1 cellular context compared by ENCODE assay signal in genomic region chr7:131076711-131077170, GRCh38.
TF ChIP-seq lines count a peak whose summit lies in the region.

No MANE protein-coding gene starts in this region.

TF ChIP-seq in HepG2, 621 proteins besides CTCF, POLR2A, EP300 and RAD21 (continued from another document and continues in another):
- TF ChIP-seq FOXK1 (CRISPR knock-in tag; IDR thresholded peaks at IDR 0.05; ENCODE audit: borderline replicate concordance, low read depth), result peak; percentile 62; the same call in 1 of the 2 replicates
- peak; percentile 30 for TF ChIP-seq STAG1 (CRISPR knock-in tag; IDR thresholded peaks at IDR 0.05)
- no peak for TF ChIP-seq TBX3 (IDR thresholded peaks at IDR 0.05; ENCODE audit: borderline replicate concordance)
- 0 out of 2 replicates have a peak, but pooled peaks have one; percentile 74 for TF ChIP-seq ZBTB43 (CRISPR knock-in tag; conservative IDR thresholded peaks at IDR 0.05)
- peak; percentile 43; the same call in 1 of the 2 replicates for TF ChIP-seq RFXAP (CRISPR knock-in tag; IDR thresholded peaks at IDR 0.05; ENCODE audit: borderline replicate concordance)
- TF ChIP-seq ZNF737 (CRISPR knock-in tag; IDR thresholded peaks at IDR 0.05; ENCODE audit: borderline replicate concordance), result no peak
- peak; percentile 78 for TF ChIP-seq FOSL2 (CRISPR knock-in tag; IDR thresholded peaks at IDR 0.05)
- TF ChIP-seq ZNF142 (CRISPR knock-in tag; IDR thresholded peaks at IDR 0.05), result 0 out of 2 replicates have a peak, but pooled peaks have one; percentile 58
- 0 out of 2 replicates have a peak, but pooled peaks have one; percentile 47 for TF ChIP-seq SNAPC2 (CRISPR knock-in tag; IDR thresholded peaks at IDR 0.05)
- TF ChIP-seq BORCS8-MEF2B (CRISPR knock-in tag; IDR thresholded peaks at IDR 0.05), result no peak
- 0 out of 2 replicates have a peak, but pooled peaks have one; percentile 37 for TF ChIP-seq SMAD3 (CRISPR knock-in tag; IDR thresholded peaks at IDR 0.05)
- TF ChIP-seq, protein P1, sequence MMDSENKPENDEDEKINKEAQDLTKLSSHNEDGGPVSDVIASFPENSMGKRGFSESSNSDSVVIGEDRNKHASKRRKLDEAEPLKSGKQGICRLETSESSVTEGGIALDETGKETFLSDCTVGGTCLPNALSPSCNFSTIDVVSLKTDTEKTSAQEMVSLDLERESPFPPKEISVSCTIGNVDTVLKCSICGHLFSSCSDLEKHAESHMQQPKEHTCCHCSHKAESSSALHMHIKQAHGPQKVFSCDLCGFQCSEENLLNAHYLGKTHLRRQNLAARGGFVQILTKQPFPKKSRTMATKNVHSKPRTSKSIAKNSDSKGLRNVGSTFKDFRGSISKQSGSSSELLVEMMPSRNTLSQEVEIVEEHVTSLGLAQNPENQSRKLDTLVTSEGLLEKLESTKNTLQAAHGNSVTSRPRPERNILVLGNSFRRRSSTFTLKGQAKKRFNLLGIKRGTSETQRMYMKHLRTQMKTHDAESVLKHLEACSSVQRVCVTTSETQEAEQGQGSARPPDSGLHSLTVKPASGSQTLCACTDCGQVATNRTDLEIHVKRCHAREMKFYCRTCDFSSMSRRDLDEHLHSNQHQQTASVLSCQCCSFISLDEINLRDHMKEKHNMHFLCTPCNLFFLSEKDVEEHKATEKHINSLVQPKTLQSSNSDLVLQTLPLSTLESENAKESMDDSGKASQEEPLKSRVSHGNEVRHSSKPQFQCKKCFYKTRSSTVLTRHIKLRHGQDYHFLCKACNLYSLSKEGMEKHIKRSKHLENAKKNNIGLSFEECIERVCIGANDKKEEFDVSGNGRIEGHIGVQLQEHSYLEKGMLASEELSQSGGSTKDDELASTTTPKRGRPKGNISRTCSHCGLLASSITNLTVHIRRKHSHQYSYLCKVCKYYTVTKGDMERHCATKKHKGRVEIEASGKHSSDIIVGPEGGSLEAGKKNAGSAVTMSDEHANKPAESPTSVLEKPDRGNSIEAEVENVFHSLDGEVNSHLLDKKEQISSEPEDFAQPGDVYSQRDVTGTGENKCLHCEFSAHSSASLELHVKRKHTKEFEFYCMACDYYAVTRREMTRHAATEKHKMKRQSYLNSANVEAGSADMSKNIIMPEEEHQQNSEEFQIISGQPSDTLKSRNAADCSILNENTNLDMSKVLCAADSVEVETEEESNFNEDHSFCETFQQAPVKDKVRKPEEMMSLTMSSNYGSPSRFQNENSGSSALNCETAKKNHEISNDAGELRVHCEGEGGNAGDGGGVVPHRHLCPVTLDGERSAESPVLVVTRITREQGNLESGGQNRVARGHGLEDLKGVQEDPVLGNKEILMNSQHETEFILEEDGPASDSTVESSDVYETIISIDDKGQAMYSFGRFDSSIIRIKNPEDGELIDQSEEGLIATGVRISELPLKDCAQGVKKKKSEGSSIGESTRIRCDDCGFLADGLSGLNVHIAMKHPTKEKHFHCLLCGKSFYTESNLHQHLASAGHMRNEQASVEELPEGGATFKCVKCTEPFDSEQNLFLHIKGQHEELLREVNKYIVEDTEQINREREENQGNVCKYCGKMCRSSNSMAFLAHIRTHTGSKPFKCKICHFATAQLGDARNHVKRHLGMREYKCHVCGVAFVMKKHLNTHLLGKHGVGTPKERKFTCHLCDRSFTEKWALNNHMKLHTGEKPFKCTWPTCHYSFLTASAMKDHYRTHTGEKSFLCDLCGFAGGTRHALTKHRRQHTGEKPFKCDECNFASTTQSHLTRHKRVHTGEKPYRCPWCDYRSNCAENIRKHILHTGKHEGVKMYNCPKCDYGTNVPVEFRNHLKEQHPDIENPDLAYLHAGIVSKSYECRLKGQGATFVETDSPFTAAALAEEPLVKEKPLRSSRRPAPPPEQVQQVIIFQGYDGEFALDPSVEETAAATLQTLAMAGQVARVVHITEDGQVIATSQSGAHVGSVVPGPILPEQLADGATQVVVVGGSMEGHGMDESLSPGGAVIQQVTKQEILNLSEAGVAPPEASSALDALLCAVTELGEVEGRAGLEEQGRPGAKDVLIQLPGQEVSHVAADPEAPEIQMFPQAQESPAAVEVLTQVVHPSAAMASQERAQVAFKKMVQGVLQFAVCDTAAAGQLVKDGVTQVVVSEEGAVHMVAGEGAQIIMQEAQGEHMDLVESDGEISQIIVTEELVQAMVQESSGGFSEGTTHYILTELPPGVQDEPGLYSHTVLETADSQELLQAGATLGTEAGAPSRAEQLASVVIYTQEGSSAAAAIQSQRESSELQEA (CRISPR knock-in tag; IDR thresholded peaks at IDR 0.05; ENCODE audit: not compliant biosample characterization), result no peak
- TF ChIP-seq ESRRA (CRISPR knock-in tag; IDR thresholded peaks at IDR 0.05; ENCODE audit: low read depth), result peak; percentile 79; the same call in 1 of the 2 replicates
- TF ChIP-seq BRF2 (CRISPR knock-in tag; IDR thresholded peaks at IDR 0.05), result no peak
- TF ChIP-seq KAT2B (IDR thresholded peaks at IDR 0.05; ENCODE audit: borderline replicate concordance, low read depth, low read length), result no peak
- TF ChIP-seq, protein P2, sequence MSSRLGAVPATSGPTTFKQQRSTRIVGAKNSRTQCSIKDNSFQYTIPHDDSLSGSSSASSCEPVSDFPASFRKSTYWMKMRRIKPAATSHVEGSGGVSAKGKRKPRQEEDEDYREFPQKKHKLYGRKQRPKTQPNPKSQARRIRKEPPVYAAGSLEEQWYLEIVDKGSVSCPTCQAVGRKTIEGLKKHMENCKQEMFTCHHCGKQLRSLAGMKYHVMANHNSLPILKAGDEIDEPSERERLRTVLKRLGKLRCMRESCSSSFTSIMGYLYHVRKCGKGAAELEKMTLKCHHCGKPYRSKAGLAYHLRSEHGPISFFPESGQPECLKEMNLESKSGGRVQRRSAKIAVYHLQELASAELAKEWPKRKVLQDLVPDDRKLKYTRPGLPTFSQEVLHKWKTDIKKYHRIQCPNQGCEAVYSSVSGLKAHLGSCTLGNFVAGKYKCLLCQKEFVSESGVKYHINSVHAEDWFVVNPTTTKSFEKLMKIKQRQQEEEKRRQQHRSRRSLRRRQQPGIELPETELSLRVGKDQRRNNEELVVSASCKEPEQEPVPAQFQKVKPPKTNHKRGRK (CRISPR knock-in tag; IDR thresholded peaks at IDR 0.05), result no peak
- TF ChIP-seq ZNF672 (CRISPR knock-in tag; IDR thresholded peaks at IDR 0.05), result no peak
- no peak for TF ChIP-seq ZNF430 (CRISPR knock-in tag; IDR thresholded peaks at IDR 0.05)
- TF ChIP-seq ZBTB42 (CRISPR knock-in tag; IDR thresholded peaks at IDR 0.05), result no peak
- TF ChIP-seq, protein P3, sequence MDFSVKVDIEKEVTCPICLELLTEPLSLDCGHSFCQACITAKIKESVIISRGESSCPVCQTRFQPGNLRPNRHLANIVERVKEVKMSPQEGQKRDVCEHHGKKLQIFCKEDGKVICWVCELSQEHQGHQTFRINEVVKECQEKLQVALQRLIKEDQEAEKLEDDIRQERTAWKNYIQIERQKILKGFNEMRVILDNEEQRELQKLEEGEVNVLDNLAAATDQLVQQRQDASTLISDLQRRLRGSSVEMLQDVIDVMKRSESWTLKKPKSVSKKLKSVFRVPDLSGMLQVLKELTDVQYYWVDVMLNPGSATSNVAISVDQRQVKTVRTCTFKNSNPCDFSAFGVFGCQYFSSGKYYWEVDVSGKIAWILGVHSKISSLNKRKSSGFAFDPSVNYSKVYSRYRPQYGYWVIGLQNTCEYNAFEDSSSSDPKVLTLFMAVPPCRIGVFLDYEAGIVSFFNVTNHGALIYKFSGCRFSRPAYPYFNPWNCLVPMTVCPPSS (IDR thresholded peaks at IDR 0.05), result no peak
- TF ChIP-seq CREM (IDR thresholded peaks at IDR 0.05), result peak; percentile 79
- TF ChIP-seq CREM (CRISPR knock-in tag; IDR thresholded peaks at IDR 0.05), result no peak
- peak; percentile 70; the same call in 1 of the 2 replicates for TF ChIP-seq ZNF580 (CRISPR knock-in tag; IDR thresholded peaks at IDR 0.05; ENCODE audit: borderline replicate concordance, low read depth)
- peak; percentile 49; the same call in 1 of the 2 replicates for TF ChIP-seq ZNF232 (CRISPR knock-in tag; IDR thresholded peaks at IDR 0.05; ENCODE audit: borderline replicate concordance)
- TF ChIP-seq SOX5 (CRISPR knock-in tag; IDR thresholded peaks at IDR 0.05; ENCODE audit: borderline replicate concordance), result peak; percentile 92
- TF ChIP-seq, protein P4, sequence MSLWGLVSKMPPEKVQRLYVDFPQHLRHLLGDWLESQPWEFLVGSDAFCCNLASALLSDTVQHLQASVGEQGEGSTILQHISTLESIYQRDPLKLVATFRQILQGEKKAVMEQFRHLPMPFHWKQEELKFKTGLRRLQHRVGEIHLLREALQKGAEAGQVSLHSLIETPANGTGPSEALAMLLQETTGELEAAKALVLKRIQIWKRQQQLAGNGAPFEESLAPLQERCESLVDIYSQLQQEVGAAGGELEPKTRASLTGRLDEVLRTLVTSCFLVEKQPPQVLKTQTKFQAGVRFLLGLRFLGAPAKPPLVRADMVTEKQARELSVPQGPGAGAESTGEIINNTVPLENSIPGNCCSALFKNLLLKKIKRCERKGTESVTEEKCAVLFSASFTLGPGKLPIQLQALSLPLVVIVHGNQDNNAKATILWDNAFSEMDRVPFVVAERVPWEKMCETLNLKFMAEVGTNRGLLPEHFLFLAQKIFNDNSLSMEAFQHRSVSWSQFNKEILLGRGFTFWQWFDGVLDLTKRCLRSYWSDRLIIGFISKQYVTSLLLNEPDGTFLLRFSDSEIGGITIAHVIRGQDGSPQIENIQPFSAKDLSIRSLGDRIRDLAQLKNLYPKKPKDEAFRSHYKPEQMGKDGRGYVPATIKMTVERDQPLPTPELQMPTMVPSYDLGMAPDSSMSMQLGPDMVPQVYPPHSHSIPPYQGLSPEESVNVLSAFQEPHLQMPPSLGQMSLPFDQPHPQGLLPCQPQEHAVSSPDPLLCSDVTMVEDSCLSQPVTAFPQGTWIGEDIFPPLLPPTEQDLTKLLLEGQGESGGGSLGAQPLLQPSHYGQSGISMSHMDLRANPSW (CRISPR knock-in tag; IDR thresholded peaks at IDR 0.05; ENCODE audit: borderline replicate concordance), result peak; percentile 72; the same call in 1 of the 2 replicates
- TF ChIP-seq ARNT2 (CRISPR knock-in tag; IDR thresholded peaks at IDR 0.05; ENCODE audit: low read depth), result 0 out of 2 replicates have a peak, but pooled peaks have one; percentile 36
- TF ChIP-seq ZNF138 (CRISPR knock-in tag; IDR thresholded peaks at IDR 0.05; ENCODE audit: low read depth), result no peak
- no peak for TF ChIP-seq ZNF496 (CRISPR knock-in tag; IDR thresholded peaks at IDR 0.05; ENCODE audit: insufficient replicate concordance)
- TF ChIP-seq ZNF549 (CRISPR knock-in tag; IDR thresholded peaks at IDR 0.05), result no peak
- TF ChIP-seq ZKSCAN8 (CRISPR knock-in tag; IDR thresholded peaks at IDR 0.05; ENCODE audit: borderline replicate concordance), result peak; percentile 90; the same call in 1 of the 2 replicates
- 0 out of 2 replicates have a peak, but pooled peaks have one; percentile 26 for TF ChIP-seq KLF12 (CRISPR knock-in tag; IDR thresholded peaks at IDR 0.05; ENCODE audit: borderline replicate concordance)
- 0 out of 2 replicates have a peak, but pooled peaks have one; percentile 39 for TF ChIP-seq ZNF766 (CRISPR knock-in tag; IDR thresholded peaks at IDR 0.05; ENCODE audit: borderline replicate concordance)
- no peak for TF ChIP-seq CHD4 (IDR thresholded peaks at IDR 0.05; ENCODE audit: borderline replicate concordance, low read length)
